In the genomic region with DNA sequence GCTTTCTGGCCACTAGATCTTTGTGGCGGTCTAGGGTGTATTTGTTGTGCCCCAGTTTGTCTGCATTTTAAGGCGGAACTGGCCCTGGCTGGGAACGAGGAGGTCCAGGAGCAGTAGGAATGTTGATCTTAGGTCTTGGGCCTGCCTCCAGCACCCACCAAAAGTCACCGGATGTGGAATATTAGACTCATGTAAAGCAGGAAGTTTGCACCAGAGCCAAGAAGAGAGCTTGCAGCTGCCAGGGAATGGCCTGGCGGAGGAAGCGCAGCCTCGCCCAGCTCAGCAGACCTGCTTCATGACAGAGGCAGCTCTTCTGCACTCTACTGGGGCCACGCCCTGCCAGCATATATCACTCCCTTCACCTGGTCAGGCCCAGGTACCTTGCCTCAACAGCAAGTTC, we compare ENCODE assay signal across 11 cellular contexts. TPM values are rescaled to one million over a fixed set of nuclear protein-coding genes. Genes with fewer than 3 reads are reported as not detected.
DNase-seq lines count a peak whose midpoint lies in the region; ATAC-seq and TF ChIP-seq lines count a peak whose summit lies in the region.
"Had no signal": no experiment of that assay in that cellular context is flagged by ENCODE, and none has a peak within 500 bp of the region (broad histone marks: within the 10 kb centered on the region; RNA-seq: fewer than 3 reads in every experiment).

No MANE protein-coding gene starts in this region.

- intact Hi-C loops in Right ventricle myocardium superior (cut with DNase I), result no loop called here
- intact Hi-C loops in psoas muscle (cut with DNase I), result loop anchor here in 1 of 2 donors (10.0 kb wide), 1 partner anchor 651 kb away; no protein-coding TSS in a partner anchor

- peak overlapping the region; percentile 83 for H3K4me3 ChIP-seq in adipocyte (ENCODE audit: low read length)
- H3K4me3 ChIP-seq in psoas muscle, result peak overlapping the region; percentile 98

- H3K27ac ChIP-seq in C4-2B, result peak overlapping the region; percentile 86
- peak overlapping the region; percentile 96 for H3K27ac ChIP-seq in psoas muscle
- H3K27ac ChIP-seq: VCaP had no signal

- H3K9me3 ChIP-seq in adipocyte (ENCODE audit: control insufficient read depth, low read length) (no peaks in the 10 kb centered on the region), psoas muscle (no peaks in the 10 kb centered on the region)

- H3K36me3 ChIP-seq in adipocyte (ENCODE audit: control insufficient read depth, insufficient read depth, low read length, severe bottlenecking) (peaks cover 38% of the 10 kb centered on the region), psoas muscle (ENCODE audit: insufficient read depth in 1 of 2, low read depth in 1 of 2) (peaks cover 7 to 42% of the 10 kb centered on the region in 2 donors)

- ATAC-seq in Right ventricle myocardium superior (ENCODE audit: poor library complexity), result peak; percentile 21
- peak; percentile 32 to 64 (median 56) for ATAC-seq in psoas muscle
- ATAC-seq in GM21737 (IDR thresholded peaks at IDR 0.05; ENCODE audit: unreplicated experiment), result no peak

- 16 to 44% (median 18%) methylated on average over 8 of the region's 8 CpGs for WGBS in psoas muscle, 3 donors

- H3K27me3 ChIP-seq in adipocyte (replicated peaks; ENCODE audit: control insufficient read depth, insufficient read depth, low read length), result no peaks in the 10 kb centered on the region
- H3K27me3 ChIP-seq in psoas muscle (ENCODE audit: insufficient read depth in 3 of 3, low read length in 2 of 3), result no peaks in the 10 kb centered on the region

- TF ChIP-seq CTCF in C4-2B (conservative IDR thresholded peaks at IDR 0.05) (no peak), psoas muscle (IDR thresholded peaks at IDR 0.05) (no peak)

- peak overlapping the region; percentile 84 for H3K9ac ChIP-seq in adipocyte (ENCODE audit: low read length)

- DNase-seq in adipocyte (ENCODE audit: low read depth), result no peak
- peak; percentile 84 for DNase-seq in Right ventricle myocardium superior
- peak; percentile 64 to 84 for DNase-seq in psoas muscle
- no peak for DNase-seq in AML-193 (lab: John Stamatoyannopoulos, UW)
- DNase-seq in T-helper 9 cell, result no peak
- no peak for DNase-seq in DMS79 treated with DMSO at 0.1 percent for 48 hours (lab: John Stamatoyannopoulos, UW)
- DNase-seq: activated naive CD4-positive, alpha-beta T cell treated with Interleukin-2 at 50 U/mL for 16 hours; CD4-positive, alpha-beta memory T cell had no signal

- H3K4me1 ChIP-seq in adipocyte (ENCODE audit: control insufficient read depth, insufficient read depth, low read length) (peaks cover 84% of the 10 kb centered on the region), psoas muscle (peaks cover 74% of the 10 kb centered on the region)

RNA-seq across cellular contexts. Expression of a gene that starts 3.3 kb away (rescaled TPM):
- total RNA-seq in Right ventricle myocardium superior, result 592 TPM
- total RNA-seq in psoas muscle, result 100 to 1,000 TPM; 447 to 852 (median 690) TPM
- 100 to 1,000 TPM; 551 to 766 (median 552) TPM for polyA plus RNA-seq in psoas muscle
- total RNA-seq: CD4-positive, alpha-beta memory T cell had no signal

RNA-seq across cellular contexts. Expression of a gene that starts 57.2 kb away (rescaled TPM):
- total RNA-seq in Right ventricle myocardium superior, result 126 TPM
- total RNA-seq in psoas muscle, result 100 to 1,000 TPM; 114 to 218 (median 149) TPM
- polyA plus RNA-seq in psoas muscle, result 100 to 1,000 TPM in 2 of 3 donors, 10 to 100 TPM in 1; 55.5 to 167 (median 106) TPM

Comparison
In these comparisons a context has a peak if more than half of its experiments do, and no peak if none do; other contexts are left out.
1. DNase-seq: peak in Right ventricle myocardium superior (single experiment) and psoas muscle (2 of 2); none in adipocyte (single experiment), AML-193 (0 of 2), T-helper 9 cell (single experiment) and DMS79 treated with DMSO at 0.1 percent for 48 hours (single experiment).